In genomic region chr16:4011940-4012629, GRCh38 we compare ENCODE assay signal across 2 cellular contexts.
TF ChIP-seq lines count a peak whose summit lies in the region.

No MANE protein-coding gene starts in this region.

TF ChIP-seq in IMR-90, 13 proteins besides CTCF, POLR2A, EP300 and RAD21:
- TF ChIP-seq CEBPB (IDR thresholded peaks at IDR 0.05; ENCODE audit: low read depth, low read length) (no peak), MAZ (IDR thresholded peaks at IDR 0.05; ENCODE audit: borderline replicate concordance, low read depth, low read length) (no peak), CHD1 (IDR thresholded peaks at IDR 0.05; ENCODE audit: low read depth, low read length) (no peak), SMC3 (IDR thresholded peaks at IDR 0.05; ENCODE audit: low read depth, low read length) (no peak), BHLHE40 (IDR thresholded peaks at IDR 0.05; ENCODE audit: low read depth, low read length) (no peak), NFE2L2 (IDR thresholded peaks at IDR 0.05; ENCODE audit: low read depth, low read length) (no peak), RCOR1 (IDR thresholded peaks at IDR 0.05; ENCODE audit: insufficient replicate concordance, low read length) (no peak), MAFK (IDR thresholded peaks at IDR 0.05; ENCODE audit: low read depth, low read length) (no peak), MXI1 (IDR thresholded peaks at IDR 0.05; ENCODE audit: borderline replicate concordance, low read depth, low read length) (no peak)
- TF ChIP-seq, protein P1, sequence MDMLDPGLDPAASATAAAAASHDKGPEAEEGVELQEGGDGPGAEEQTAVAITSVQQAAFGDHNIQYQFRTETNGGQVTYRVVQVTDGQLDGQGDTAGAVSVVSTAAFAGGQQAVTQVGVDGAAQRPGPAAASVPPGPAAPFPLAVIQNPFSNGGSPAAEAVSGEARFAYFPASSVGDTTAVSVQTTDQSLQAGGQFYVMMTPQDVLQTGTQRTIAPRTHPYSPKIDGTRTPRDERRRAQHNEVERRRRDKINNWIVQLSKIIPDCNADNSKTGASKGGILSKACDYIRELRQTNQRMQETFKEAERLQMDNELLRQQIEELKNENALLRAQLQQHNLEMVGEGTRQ (IDR thresholded peaks at IDR 0.05; ENCODE audit: low read depth, low read length): no peak
- TF ChIP-seq, protein P2, sequence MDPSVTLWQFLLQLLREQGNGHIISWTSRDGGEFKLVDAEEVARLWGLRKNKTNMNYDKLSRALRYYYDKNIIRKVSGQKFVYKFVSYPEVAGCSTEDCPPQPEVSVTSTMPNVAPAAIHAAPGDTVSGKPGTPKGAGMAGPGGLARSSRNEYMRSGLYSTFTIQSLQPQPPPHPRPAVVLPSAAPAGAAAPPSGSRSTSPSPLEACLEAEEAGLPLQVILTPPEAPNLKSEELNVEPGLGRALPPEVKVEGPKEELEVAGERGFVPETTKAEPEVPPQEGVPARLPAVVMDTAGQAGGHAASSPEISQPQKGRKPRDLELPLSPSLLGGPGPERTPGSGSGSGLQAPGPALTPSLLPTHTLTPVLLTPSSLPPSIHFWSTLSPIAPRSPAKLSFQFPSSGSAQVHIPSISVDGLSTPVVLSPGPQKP (IDR thresholded peaks at IDR 0.05; ENCODE audit: borderline replicate concordance, low read depth, low read length): no peak

TF ChIP-seq in endothelial cell of umbilical vein, 7 proteins besides CTCF, POLR2A, EP300 and RAD21:
- TF ChIP-seq MAX (IDR thresholded peaks at IDR 0.05; ENCODE audit: insufficient read depth, insufficient read length) (no peak), GATA2 (IDR thresholded peaks at IDR 0.05; ENCODE audit: insufficient read depth, insufficient read length, low read depth, low read length) (no peak), POLR2AphosphoS5 (IDR thresholded peaks at IDR 0.05; ENCODE audit: insufficient read depth, low read depth, low read length) (no peak), EZH2 (IDR thresholded peaks at IDR 0.05; ENCODE audit: borderline replicate concordance, low read depth, low read length, severe bottlenecking) (no peak), FOS (IDR thresholded peaks at IDR 0.05; ENCODE audit: borderline replicate concordance, insufficient read depth, low read length) (no peak), JUN (IDR thresholded peaks at IDR 0.05; ENCODE audit: borderline replicate concordance, insufficient read depth, insufficient read length, low read depth) (no peak), MYC (IDR thresholded peaks at IDR 0.05; ENCODE audit: low read depth, low read length) (no peak)
TF ChIP-seq in endothelial cell of umbilical vein: peak in this region for 0.
